In the genomic region with DNA sequence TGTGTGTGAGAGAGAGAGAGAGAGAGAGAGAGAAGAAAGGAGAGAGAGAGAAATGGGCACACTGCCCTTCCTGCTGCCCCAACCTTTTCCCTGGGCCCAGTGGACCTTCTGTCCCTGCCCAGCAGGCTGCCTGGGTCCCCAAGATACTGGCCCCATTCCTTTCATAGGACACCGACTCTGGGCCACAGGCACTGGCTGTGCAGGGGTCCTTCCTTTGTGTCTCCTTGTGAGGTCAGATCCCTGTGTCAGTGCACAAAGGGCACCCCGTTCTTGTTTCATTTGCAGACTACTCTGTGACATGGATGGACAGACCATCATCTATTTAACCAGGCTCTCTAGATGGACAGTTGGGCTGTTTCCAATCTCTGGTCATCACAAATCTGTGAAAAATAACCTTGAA, we compare ENCODE assay signal across 22 cellular contexts. TPM values are rescaled to one million over a fixed set of nuclear protein-coding genes. Genes with fewer than 3 reads are reported as not detected.
DNase-seq lines count a peak whose midpoint lies in the region; ATAC-seq and TF ChIP-seq lines count a peak whose summit lies in the region.
"Had no signal": no experiment of that assay in that cellular context is flagged by ENCODE, and none has a peak within 500 bp of the region (broad histone marks: within the 10 kb centered on the region; RNA-seq: fewer than 3 reads in every experiment).

No MANE protein-coding gene starts in this region.

- peaks cover 2% of the 10 kb centered on the region for H3K36me3 Mint-ChIP-seq in T-helper 17 cell (ENCODE audit: low read depth)
- H3K36me3 Mint-ChIP-seq in glutamatergic neuron (ENCODE audit: unreplicated experiment): no peaks in the 10 kb centered on the region

- no peak for TF ChIP-seq RAD21 in SK-N-SH (IDR thresholded peaks at IDR 0.05; ENCODE audit: low read length)

- H3K4me1 ChIP-seq in SK-N-SH (ENCODE audit: control insufficient read depth in 1 of 2, insufficient read depth in 2 of 2, low read depth in 1 of 2, low read length in 1 of 2): peaks cover 0 to 57% of the 10 kb centered on the region in 2 experiments; a peak in 2 of 4 replicates
- H3K4me1 ChIP-seq: uterus had no signal

- H3K27me3 Mint-ChIP-seq in T-helper 17 cell (peaks cover 8% of the 10 kb centered on the region), glutamatergic neuron (ENCODE audit: unreplicated experiment) (peaks cover 32% of the 10 kb centered on the region)
- H3K27me3 Mint-ChIP-seq: stimulated activated naive CD8-positive, alpha-beta T cell treated with anti-CD3 and anti-CD28 coated beads, Interleukin-15, Interleukin-2, amounts not matched to agents 100 ng/mL and 50 ng/mL, for 24 hours had no signal

- H3K27me3 ChIP-seq in SK-N-SH (ENCODE audit: insufficient read depth): peaks cover 8% of the 10 kb centered on the region; the same call in 1 of the 2 replicates
- H3K27me3 ChIP-seq: right lobe of liver, uterus had no signal

- peaks cover 28% of the 10 kb centered on the region for H3K4me1 Mint-ChIP-seq in T-helper 17 cell
- peaks cover 53% of the 10 kb centered on the region for H3K4me1 Mint-ChIP-seq in glutamatergic neuron (ENCODE audit: low read depth, unreplicated experiment)

- H3K27ac Mint-ChIP-seq in T-helper 17 cell (peak overlapping the region; percentile 67), glutamatergic neuron (ENCODE audit: unreplicated experiment) (peak overlapping the region; percentile 99)
- H3K27ac Mint-ChIP-seq: stimulated activated naive CD8-positive, alpha-beta T cell treated with anti-CD3 and anti-CD28 coated beads, Interleukin-15, Interleukin-2, amounts not matched to agents 100 ng/mL and 50 ng/mL, for 24 hours had no signal

- H3F3A ChIP-seq in SK-N-SH (replicated peaks; ENCODE audit: insufficient read depth): no peaks in the 10 kb centered on the region

- H3K9ac ChIP-seq in SK-N-SH: no peak overlapping the region

- CTCF ChIA-PET in SK-N-SH (lab: Yijun Ruan, JAX): interaction anchor here (0.8 to 1.8 kb wide), 5 partner anchors 11 to 130 kb away, joined by 3 to 6 read pairs (median 4); no protein-coding TSS in a partner anchor

- no peaks in the 10 kb centered on the region for H3K9me3 ChIP-seq in SK-N-SH
- no peaks in the 10 kb centered on the region for H3K9me3 ChIP-seq in T-helper 17 cell (ENCODE audit: control insufficient read depth, low read length, poor library complexity, severe bottlenecking)
- H3K9me3 ChIP-seq: left lung, mucosa of descending colon, right lobe of liver, uterus had no signal

- POLR2A ChIA-PET in SK-N-SH (lab: Yijun Ruan, JAX): interaction anchor here (3.6 kb wide), 1 partner anchor 21 kb away, joined by 17 read pairs; a partner anchor contains a TSS

- no peak overlapping the region for H2AFZ ChIP-seq in SK-N-SH (ENCODE audit: low read depth)

- peak overlapping the region; percentile 67 for H3K4me3 Mint-ChIP-seq in T-helper 17 cell
- H3K4me3 Mint-ChIP-seq in glutamatergic neuron (ENCODE audit: unreplicated experiment): peak overlapping the region; percentile 83
- H3K4me3 Mint-ChIP-seq: effector memory CD8-positive, alpha-beta T cell; stimulated activated naive CD8-positive, alpha-beta T cell treated with anti-CD3 and anti-CD28 coated beads, Interleukin-15, Interleukin-2, amounts not matched to agents 100 ng/mL and 50 ng/mL, for 24 hours had no signal

- H3K27ac ChIP-seq in SK-N-SH (ENCODE audit: low read depth in 2 of 2, low read length in 1 of 2) (peak overlapping the region in 1 of 2 experiments; percentile 45; a peak in 2 of 4 replicates), substantia nigra (ENCODE audit: low read depth, low read length, poor library complexity, severe bottlenecking) (peak overlapping the region; percentile 98)
- H3K27ac ChIP-seq: C4-2B, cardiac muscle cell, left lung, uterus had no signal

- WGBS in SK-N-SH (ENCODE audit: low lambda C conversion rate): 69% methylated on average over 2 of the region's 2 CpGs

- DNase-seq in SK-N-SH (no peak), T-helper 17 cell (no peak), glutamatergic neuron (no peak), substantia nigra (lab: John Stamatoyannopoulos, UW) (no peak), GM10266 (ENCODE audit: extremely low spot score) (no peak), COR-L47 (lab: John Stamatoyannopoulos, UW) (no peak)
- DNase-seq: 8988T; activated CD4-positive, alpha-beta T cell treated with anti-CD3 and anti-CD28 coated beads for 48 hours; activated CD8-positive, alpha-beta memory T cell treated with anti-CD3 and anti-CD28 coated beads, Interleukin-2, amount 50 U/mL, for 48 hours; activated gamma-delta T cell; effector memory CD8-positive, alpha-beta T cell; mucosa of descending colon; NCI-H2029 treated with DMSO at 0.1 percent for 48 hours; uterus had no signal

- peaks cover 28% of the 10 kb centered on the region for H3K9me3 Mint-ChIP-seq in glutamatergic neuron (ENCODE audit: unreplicated experiment)
- H3K9me3 Mint-ChIP-seq: effector memory CD8-positive, alpha-beta T cell; stimulated activated naive CD8-positive, alpha-beta T cell treated with anti-CD3 and anti-CD28 coated beads, Interleukin-15, Interleukin-2, amounts not matched to agents 100 ng/mL and 50 ng/mL, for 24 hours had no signal

- H3K4me2 ChIP-seq in SK-N-SH: no peak overlapping the region

- H3K4me3 ChIP-seq in SK-N-SH (ENCODE audit: low read depth in 2 of 2, low read length in 1 of 2): no peak overlapping the region
- H3K4me3 ChIP-seq: cardiac muscle cell, K562, left lung, mucosa of descending colon, right lobe of liver, uterus had no signal

- no peaks in the 10 kb centered on the region for H3K36me3 ChIP-seq in SK-N-SH (replicated peaks in 1 of 2; ENCODE audit: control insufficient read depth in 1 of 2, insufficient read depth in 2 of 2, low read length in 1 of 2)
- H3K36me3 ChIP-seq: cardiac muscle cell, left lung, right lobe of liver, uterus had no signal

- TF ChIP-seq CTCF in SK-N-SH (IDR thresholded peaks at IDR 0.05) (no peak), glutamatergic neuron (IDR thresholded peaks at IDR 0.05; ENCODE audit: partially characterized antibody, unreplicated experiment) (no peak), GM10266 (IDR thresholded peaks at IDR 0.05; ENCODE audit: control insufficient read depth, insufficient read depth, low read depth, missing control alignments) (no peak)

- no peak for TF ChIP-seq EP300 in SK-N-SH (IDR thresholded peaks at IDR 0.05; ENCODE audit: borderline replicate concordance in 1 of 2, low read depth in 1 of 2, low read length in 1 of 2)

- no peaks in the 10 kb centered on the region for H3K79me2 ChIP-seq in SK-N-SH (ENCODE audit: insufficient read depth)

- no peaks in the 10 kb centered on the region for H4K20me1 ChIP-seq in SK-N-SH (ENCODE audit: insufficient read depth)

- ATAC-seq in SK-N-SH treated with all-trans-retinoic acid at 6 μM for 48 hours (no peak), T-helper 17 cell (no peak), HG02759 (IDR thresholded peaks at IDR 0.05; ENCODE audit: unreplicated experiment) (no peak)
- ATAC-seq: effector memory CD8-positive, alpha-beta T cell; K562; left lung had no signal

- H3K9me2 ChIP-seq in SK-N-SH: no peaks in the 10 kb centered on the region

TF ChIP-seq in SK-N-SH, 30 proteins besides CTCF, POLR2A, EP300 and RAD21 (continues in another document):
- TF ChIP-seq YY1 (IDR thresholded peaks at IDR 0.05; ENCODE audit: low read depth) (no peak), MXI1 (IDR thresholded peaks at IDR 0.05; ENCODE audit: low read depth, low read length) (0 out of 2 replicates have a peak, but pooled peaks have one; percentile 7), ELF1 (IDR thresholded peaks at IDR 0.05) (no peak), JUND (IDR thresholded peaks at IDR 0.05) (no peak), FOXM1 (IDR thresholded peaks at IDR 0.05; ENCODE audit: low read depth) (no peak)
- TF ChIP-seq, protein P1, sequence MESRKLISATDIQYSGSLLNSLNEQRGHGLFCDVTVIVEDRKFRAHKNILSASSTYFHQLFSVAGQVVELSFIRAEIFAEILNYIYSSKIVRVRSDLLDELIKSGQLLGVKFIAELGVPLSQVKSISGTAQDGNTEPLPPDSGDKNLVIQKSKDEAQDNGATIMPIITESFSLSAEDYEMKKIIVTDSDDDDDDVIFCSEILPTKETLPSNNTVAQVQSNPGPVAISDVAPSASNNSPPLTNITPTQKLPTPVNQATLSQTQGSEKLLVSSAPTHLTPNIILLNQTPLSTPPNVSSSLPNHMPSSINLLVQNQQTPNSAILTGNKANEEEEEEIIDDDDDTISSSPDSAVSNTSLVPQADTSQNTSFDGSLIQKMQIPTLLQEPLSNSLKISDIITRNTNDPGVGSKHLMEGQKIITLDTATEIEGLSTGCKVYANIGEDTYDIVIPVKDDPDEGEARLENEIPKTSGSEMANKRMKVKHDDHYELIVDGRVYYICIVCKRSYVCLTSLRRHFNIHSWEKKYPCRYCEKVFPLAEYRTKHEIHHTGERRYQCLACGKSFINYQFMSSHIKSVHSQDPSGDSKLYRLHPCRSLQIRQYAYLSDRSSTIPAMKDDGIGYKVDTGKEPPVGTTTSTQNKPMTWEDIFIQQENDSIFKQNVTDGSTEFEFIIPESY (IDR thresholded peaks at IDR 0.05; ENCODE audit: borderline replicate concordance, low read depth): no peak

TF ChIP-seq in SK-N-SH treated with all-trans-retinoic acid at 6 μM for 48 hours, 23 proteins besides CTCF, POLR2A, EP300 and RAD21 (continues in another document):
- no peak for TF ChIP-seq OSR1 (CRISPR knock-in tag; IDR thresholded peaks at IDR 0.05)
- TF ChIP-seq, protein P2, sequence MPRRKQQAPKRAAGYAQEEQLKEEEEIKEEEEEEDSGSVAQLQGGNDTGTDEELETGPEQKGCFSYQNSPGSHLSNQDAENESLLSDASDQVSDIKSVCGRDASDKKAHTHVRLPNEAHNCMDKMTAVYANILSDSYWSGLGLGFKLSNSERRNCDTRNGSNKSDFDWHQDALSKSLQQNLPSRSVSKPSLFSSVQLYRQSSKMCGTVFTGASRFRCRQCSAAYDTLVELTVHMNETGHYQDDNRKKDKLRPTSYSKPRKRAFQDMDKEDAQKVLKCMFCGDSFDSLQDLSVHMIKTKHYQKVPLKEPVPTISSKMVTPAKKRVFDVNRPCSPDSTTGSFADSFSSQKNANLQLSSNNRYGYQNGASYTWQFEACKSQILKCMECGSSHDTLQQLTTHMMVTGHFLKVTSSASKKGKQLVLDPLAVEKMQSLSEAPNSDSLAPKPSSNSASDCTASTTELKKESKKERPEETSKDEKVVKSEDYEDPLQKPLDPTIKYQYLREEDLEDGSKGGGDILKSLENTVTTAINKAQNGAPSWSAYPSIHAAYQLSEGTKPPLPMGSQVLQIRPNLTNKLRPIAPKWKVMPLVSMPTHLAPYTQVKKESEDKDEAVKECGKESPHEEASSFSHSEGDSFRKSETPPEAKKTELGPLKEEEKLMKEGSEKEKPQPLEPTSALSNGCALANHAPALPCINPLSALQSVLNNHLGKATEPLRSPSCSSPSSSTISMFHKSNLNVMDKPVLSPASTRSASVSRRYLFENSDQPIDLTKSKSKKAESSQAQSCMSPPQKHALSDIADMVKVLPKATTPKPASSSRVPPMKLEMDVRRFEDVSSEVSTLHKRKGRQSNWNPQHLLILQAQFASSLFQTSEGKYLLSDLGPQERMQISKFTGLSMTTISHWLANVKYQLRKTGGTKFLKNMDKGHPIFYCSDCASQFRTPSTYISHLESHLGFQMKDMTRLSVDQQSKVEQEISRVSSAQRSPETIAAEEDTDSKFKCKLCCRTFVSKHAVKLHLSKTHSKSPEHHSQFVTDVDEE (CRISPR knock-in tag; IDR thresholded peaks at IDR 0.05): no peak

RNA-seq across cellular contexts. Expression of a gene that starts 21.3 kb away (rescaled TPM):
- polyA plus RNA-seq in SK-N-SH (2012; rRNA removed): 7.1 and 8.6 TPM in 2 replicates
- 9.4 and 11.1 TPM in 2 replicates for polyA plus RNA-seq in SK-N-SH (2012; cell fraction: cytosol; rRNA removed)
- polyA plus RNA-seq in SK-N-SH (2012; cell fraction: nucleus; rRNA removed): 7.4 and 9.3 TPM in 2 replicates
- total RNA-seq in T-helper 17 cell: 100 to 1,000 TPM; 184 to 226 TPM
- 141 TPM for total RNA-seq in glutamatergic neuron (ENCODE audit: unreplicated experiment)
